In the genomic region with DNA sequence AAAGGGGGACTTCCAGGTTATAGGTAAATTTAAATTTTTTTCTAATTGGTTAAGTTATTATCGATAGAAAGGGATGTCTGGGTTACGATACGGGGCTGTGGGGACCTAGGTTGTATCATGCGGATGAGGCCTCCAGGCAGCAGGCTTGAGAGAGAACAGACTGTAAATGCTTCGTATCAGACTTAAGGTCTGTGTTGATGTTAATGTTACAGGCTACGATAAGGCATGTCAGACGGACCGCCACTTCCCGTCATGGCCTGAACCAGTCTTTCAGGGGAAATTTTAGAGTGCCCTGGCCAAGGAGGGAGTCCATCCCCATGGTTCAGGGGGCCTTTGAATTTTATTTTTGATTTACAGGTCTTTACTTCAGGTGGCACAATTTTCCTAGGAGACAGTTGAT, we compare ENCODE assay signal across 10 cellular contexts. TPM values are rescaled to one million over a fixed set of nuclear protein-coding genes. Genes with fewer than 3 reads are reported as not detected.
A peak's percentile ranks its signal among the peaks of the same experiment; 100 is the strongest.
DNase-seq lines count a peak whose midpoint lies in the region; FAIRE-seq and TF ChIP-seq lines count a peak whose summit lies in the region.
"Had no signal": no experiment of that assay in that cellular context is flagged by ENCODE, and none has a peak within 500 bp of the region (broad histone marks: within the 10 kb centered on the region; RNA-seq: fewer than 3 reads in every experiment).

No MANE protein-coding gene starts in this region.

- H3K79me2 ChIP-seq in OCI-LY1 (ENCODE audit: insufficient read depth, low read length), result no peaks in the 10 kb centered on the region

- DNase-seq in CD14-positive monocyte (ENCODE audit: low spot score) (no peak), neural crest cell (ENCODE audit: low read depth, low spot score) (no peak), ureter (ENCODE audit: low spot score) (no peak), putamen (ENCODE audit: low spot score) (no peak), RCC 7860 (ENCODE audit: low spot score) (no peak), GM03348 (ENCODE audit: low spot score) (no peak)
- DNase-seq: DMS79, NCI-H446 treated with DMSO at 0.1 percent for 48 hours had no signal

- peak overlapping the region; percentile 86 for H3K4me2 ChIP-seq in OCI-LY1 (ENCODE audit: low read length)

- peaks cover 0 to 2% (median 0%) of the 10 kb centered on the region in 7 donors for H3K9me3 Mint-ChIP-seq in CD14-positive monocyte
- no peaks in the 10 kb centered on the region for H3K9me3 Mint-ChIP-seq in dendritic cell treated with granulocyte-macrophage colony-stimulating factor and Interleukin-4, amounts not matched to agents 40 ng/mL and 50 ng/mL, for 4 days
- H3K9me3 Mint-ChIP-seq in neural crest cell, result no peaks in the 10 kb centered on the region

- intact Hi-C loops in CD14-positive monocyte (cut with micrococcal nuclease), result loop anchor here (2.0 to 10.0 kb wide), 3 partner anchors 13 to 221 kb away; a partner anchor contains a TSS
- intact Hi-C loops in dendritic cell treated with granulocyte-macrophage colony-stimulating factor and Interleukin-4, amounts not matched to agents 40 ng/mL and 50 ng/mL, for 4 days (cut with micrococcal nuclease), result no loop called here

- no peaks in the 10 kb centered on the region for H4K20me1 ChIP-seq in OCI-LY1 (ENCODE audit: insufficient read depth, low read length)

- no peaks in the 10 kb centered on the region for H3K36me3 ChIP-seq in OCI-LY1 (ENCODE audit: insufficient read depth, low read length)

- peak overlapping the region; percentile 62 for H3K4me3 ChIP-seq in OCI-LY1 (ENCODE audit: low read depth, low read length, poor library complexity, severe bottlenecking)

- H2AFZ ChIP-seq in OCI-LY1 (ENCODE audit: low read length), result no peak overlapping the region

- no peak for FAIRE-seq in RCC 7860 (lab: Jason Lieb, UNC)

- no peaks in the 10 kb centered on the region for H3K9me3 ChIP-seq in OCI-LY1 (ENCODE audit: low read length)

- peaks cover 1 to 12% (median 6%) of the 10 kb centered on the region in 3 donors for H3K27me3 Mint-ChIP-seq in CD14-positive monocyte (ENCODE audit: low read depth in 3 of 3)
- peaks cover 12% of the 10 kb centered on the region for H3K27me3 Mint-ChIP-seq in dendritic cell treated with granulocyte-macrophage colony-stimulating factor and Interleukin-4, amounts not matched to agents 40 ng/mL and 50 ng/mL, for 4 days
- peaks cover 19% of the 10 kb centered on the region for H3K27me3 Mint-ChIP-seq in neural crest cell (ENCODE audit: low read depth)

- H3K36me3 Mint-ChIP-seq in CD14-positive monocyte (peaks cover 10 to 24% of the 10 kb centered on the region in 2 donors), neural crest cell (ENCODE audit: low read depth) (no peaks in the 10 kb centered on the region)
- peaks cover 7% of the 10 kb centered on the region for H3K36me3 Mint-ChIP-seq in dendritic cell treated with granulocyte-macrophage colony-stimulating factor and Interleukin-4, amounts not matched to agents 40 ng/mL and 50 ng/mL, for 4 days (ENCODE audit: low read depth)

- H3K4me3 Mint-ChIP-seq in CD14-positive monocyte (peak overlapping the region; percentile 74 to 91), neural crest cell (peak overlapping the region; percentile 76)
- peak overlapping the region; percentile 9 for H3K4me3 Mint-ChIP-seq in dendritic cell treated with granulocyte-macrophage colony-stimulating factor and Interleukin-4, amounts not matched to agents 40 ng/mL and 50 ng/mL, for 4 days

- H3K9me2 ChIP-seq in OCI-LY1 (ENCODE audit: low read depth, low read length), result no peaks in the 10 kb centered on the region

- H3K27ac Mint-ChIP-seq in CD14-positive monocyte (peak overlapping the region in 5 of 7 donors; percentile 60 to 94 (median 87)), neural crest cell (ENCODE audit: unreplicated experiment) (peak overlapping the region; percentile 89)
- peak overlapping the region; percentile 94 for H3K27ac Mint-ChIP-seq in dendritic cell treated with granulocyte-macrophage colony-stimulating factor and Interleukin-4, amounts not matched to agents 40 ng/mL and 50 ng/mL, for 4 days

- peak overlapping the region; percentile 96 for H3K27ac ChIP-seq in OCI-LY1 (ENCODE audit: low read depth, low read length, poor library complexity, severe bottlenecking)

- peaks cover 99% of the 10 kb centered on the region for H3K4me1 ChIP-seq in OCI-LY1 (ENCODE audit: insufficient read depth, low read length, severe bottlenecking)

- H3F3A ChIP-seq in OCI-LY1 (ENCODE audit: insufficient read depth, low read length), result peaks cover 24% of the 10 kb centered on the region

- TF ChIP-seq CTCF in CD14-positive monocyte (IDR thresholded peaks at IDR 0.05), result no peak
- no peak for TF ChIP-seq CTCF in OCI-LY1 (IDR thresholded peaks at IDR 0.05; ENCODE audit: low read length)
- no peak for TF ChIP-seq CTCF in neural crest cell (conservative IDR thresholded peaks at IDR 0.05)

- no peaks in the 10 kb centered on the region for H3K27me3 ChIP-seq in OCI-LY1 (ENCODE audit: insufficient read depth, low read length)

- H3K9ac ChIP-seq in OCI-LY1 (ENCODE audit: low read length), result peak overlapping the region; percentile 92

- peaks cover 76% of the 10 kb centered on the region for H3K4me1 Mint-ChIP-seq in CD14-positive monocyte
- H3K4me1 Mint-ChIP-seq in dendritic cell treated with granulocyte-macrophage colony-stimulating factor and Interleukin-4, amounts not matched to agents 40 ng/mL and 50 ng/mL, for 4 days (ENCODE audit: low read depth), result peaks cover 91% of the 10 kb centered on the region
- H3K4me1 Mint-ChIP-seq in neural crest cell, result peaks cover 37% of the 10 kb centered on the region

RNA-seq across cellular contexts. Expression of a gene that starts 16.7 kb away (rescaled TPM):
- polyA plus RNA-seq in CD14-positive monocyte, result 1 to 10 TPM; 3.5 to 5.2 TPM
- total RNA-seq in neural crest cell (2.8 and 3.3 TPM in 2 replicates), ureter (20.1 TPM)

Comparison
In these comparisons a context has a peak if more than half of its experiments do, and no peak if none do; other contexts are left out.
1. H3K4me3 Mint-ChIP-seq: peak in every context shown above with its lines; median percentile 82 in CD14-positive monocyte; 76 in neural crest cell; 9 in dendritic cell treated with granulocyte-macrophage colony-stimulating factor and Interleukin-4, amounts not matched to agents 40 ng/mL and 50 ng/mL, for 4 days.